In the genomic region with DNA sequence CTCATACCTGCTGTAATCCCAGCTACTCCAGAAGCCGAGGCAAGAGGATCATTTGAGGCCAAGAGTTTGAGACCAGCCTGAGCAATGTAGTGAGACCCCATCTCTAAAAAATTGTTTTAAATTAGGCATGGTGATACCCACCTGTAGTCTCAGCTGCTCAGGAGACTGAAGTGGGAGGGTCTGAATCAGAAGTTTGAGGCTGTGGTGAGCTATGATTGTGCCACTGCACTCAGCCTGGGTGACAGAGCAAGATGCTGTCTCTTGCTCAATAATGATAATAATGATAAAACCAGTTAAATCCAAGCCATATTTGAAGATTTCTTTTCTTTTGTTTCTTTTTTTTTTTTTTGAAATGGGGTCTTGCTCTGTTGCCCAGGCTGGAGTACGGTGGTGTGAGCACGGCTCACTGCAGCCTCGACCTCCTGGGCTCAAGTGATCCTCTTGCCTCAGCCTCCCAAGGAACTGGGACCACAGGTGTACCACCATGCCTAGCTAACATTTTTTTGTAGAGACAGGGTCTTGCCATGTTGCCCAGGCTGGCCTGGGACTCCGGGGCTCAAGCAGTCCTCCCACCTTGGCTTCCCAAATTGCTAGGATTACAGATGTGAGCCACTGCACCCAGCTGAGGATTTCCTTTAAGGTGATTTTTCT, we compare ENCODE assay signal across 2 cellular contexts.
TF ChIP-seq lines count a peak whose summit lies in the region.

No MANE protein-coding gene starts in this region.

TF ChIP-seq in HEK293T, 16 proteins besides CTCF, POLR2A, EP300 and RAD21 (continued from another document):
- peak; percentile 27; the same call in 1 of the 2 replicates for TF ChIP-seq ZNF384 (IDR thresholded peaks at IDR 0.05)

TF ChIP-seq in GM23338, 12 proteins besides CTCF, POLR2A, EP300 and RAD21:
- TF ChIP-seq, protein P1, sequence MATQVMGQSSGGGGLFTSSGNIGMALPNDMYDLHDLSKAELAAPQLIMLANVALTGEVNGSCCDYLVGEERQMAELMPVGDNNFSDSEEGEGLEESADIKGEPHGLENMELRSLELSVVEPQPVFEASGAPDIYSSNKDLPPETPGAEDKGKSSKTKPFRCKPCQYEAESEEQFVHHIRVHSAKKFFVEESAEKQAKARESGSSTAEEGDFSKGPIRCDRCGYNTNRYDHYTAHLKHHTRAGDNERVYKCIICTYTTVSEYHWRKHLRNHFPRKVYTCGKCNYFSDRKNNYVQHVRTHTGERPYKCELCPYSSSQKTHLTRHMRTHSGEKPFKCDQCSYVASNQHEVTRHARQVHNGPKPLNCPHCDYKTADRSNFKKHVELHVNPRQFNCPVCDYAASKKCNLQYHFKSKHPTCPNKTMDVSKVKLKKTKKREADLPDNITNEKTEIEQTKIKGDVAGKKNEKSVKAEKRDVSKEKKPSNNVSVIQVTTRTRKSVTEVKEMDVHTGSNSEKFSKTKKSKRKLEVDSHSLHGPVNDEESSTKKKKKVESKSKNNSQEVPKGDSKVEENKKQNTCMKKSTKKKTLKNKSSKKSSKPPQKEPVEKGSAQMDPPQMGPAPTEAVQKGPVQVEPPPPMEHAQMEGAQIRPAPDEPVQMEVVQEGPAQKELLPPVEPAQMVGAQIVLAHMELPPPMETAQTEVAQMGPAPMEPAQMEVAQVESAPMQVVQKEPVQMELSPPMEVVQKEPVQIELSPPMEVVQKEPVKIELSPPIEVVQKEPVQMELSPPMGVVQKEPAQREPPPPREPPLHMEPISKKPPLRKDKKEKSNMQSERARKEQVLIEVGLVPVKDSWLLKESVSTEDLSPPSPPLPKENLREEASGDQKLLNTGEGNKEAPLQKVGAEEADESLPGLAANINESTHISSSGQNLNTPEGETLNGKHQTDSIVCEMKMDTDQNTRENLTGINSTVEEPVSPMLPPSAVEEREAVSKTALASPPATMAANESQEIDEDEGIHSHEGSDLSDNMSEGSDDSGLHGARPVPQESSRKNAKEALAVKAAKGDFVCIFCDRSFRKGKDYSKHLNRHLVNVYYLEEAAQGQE (IDR thresholded peaks at IDR 0.05; ENCODE audit: unreplicated experiment): no peak
- no peak for TF ChIP-seq POLR2AphosphoS5 (IDR thresholded peaks at IDR 0.05; ENCODE audit: low read depth)
- TF ChIP-seq CREB1 (CRISPR knock-in tag; IDR thresholded peaks at IDR 0.05; ENCODE audit: low read depth): no peak
- TF ChIP-seq ZNF114 (CRISPR knock-in tag; IDR thresholded peaks at IDR 0.05): no peak
- TF ChIP-seq JUNB (IDR thresholded peaks at IDR 0.05; ENCODE audit: unreplicated experiment): no peak
- TF ChIP-seq NANOG (IDR thresholded peaks at IDR 0.05; ENCODE audit: borderline replicate concordance): no peak
- no peak for TF ChIP-seq STAT1 (IDR thresholded peaks at IDR 0.05; ENCODE audit: unreplicated experiment)
- no peak for TF ChIP-seq ETS1 (IDR thresholded peaks at IDR 0.05)
- no peak for TF ChIP-seq EZH2 (IDR thresholded peaks at IDR 0.05; ENCODE audit: low read depth, unreplicated experiment)
- no peak for TF ChIP-seq EZH2phosphoT487 (IDR thresholded peaks at IDR 0.05; ENCODE audit: unreplicated experiment)
- no peak for TF ChIP-seq ZNF462 (CRISPR knock-in tag; IDR thresholded peaks at IDR 0.05)
- no peak for TF ChIP-seq ZNF331 (CRISPR knock-in tag; IDR thresholded peaks at IDR 0.05; ENCODE audit: low read depth)
